Comparison of ENCODE assay signal across 2 cellular contexts in genomic region chr9:88533951-88534455, GRCh38.
TF ChIP-seq lines count a peak whose summit lies in the region.

No MANE protein-coding gene starts in this region.

TF ChIP-seq in IMR-90, 13 proteins besides CTCF, POLR2A, EP300 and RAD21:
- TF ChIP-seq MXI1 (IDR thresholded peaks at IDR 0.05; ENCODE audit: borderline replicate concordance, low read depth, low read length) (no peak), RCOR1 (IDR thresholded peaks at IDR 0.05; ENCODE audit: insufficient replicate concordance, low read length) (no peak), BHLHE40 (IDR thresholded peaks at IDR 0.05; ENCODE audit: low read depth, low read length) (no peak), SMC3 (IDR thresholded peaks at IDR 0.05; ENCODE audit: low read depth, low read length) (no peak), ELK1 (IDR thresholded peaks at IDR 0.05; ENCODE audit: borderline replicate concordance, low read depth, low read length) (no peak), RFX5 (IDR thresholded peaks at IDR 0.05; ENCODE audit: low read depth, low read length) (no peak), CEBPB (IDR thresholded peaks at IDR 0.05; ENCODE audit: low read depth, low read length) (no peak), NFE2L2 (IDR thresholded peaks at IDR 0.05; ENCODE audit: low read depth, low read length) (no peak), FOS (IDR thresholded peaks at IDR 0.05; ENCODE audit: low read depth, low read length) (no peak), MAFK (IDR thresholded peaks at IDR 0.05; ENCODE audit: low read depth, low read length) (no peak), USF2 (IDR thresholded peaks at IDR 0.05; ENCODE audit: low read depth, low read length) (no peak), MAZ (IDR thresholded peaks at IDR 0.05; ENCODE audit: borderline replicate concordance, low read depth, low read length) (no peak), CHD1 (IDR thresholded peaks at IDR 0.05; ENCODE audit: low read depth, low read length) (no peak)

TF ChIP-seq in HepG2, 621 proteins besides CTCF, POLR2A, EP300 and RAD21:
- TF ChIP-seq CC2D1A (CRISPR knock-in tag; IDR thresholded peaks at IDR 0.05) (no peak), MAZ (IDR thresholded peaks at IDR 0.05; ENCODE audit: borderline replicate concordance, low read depth, low read length) (no peak), MAZ (CRISPR knock-in tag; IDR thresholded peaks at IDR 0.05; ENCODE audit: low read depth) (no peak), SNAPC2 (CRISPR knock-in tag; IDR thresholded peaks at IDR 0.05) (no peak), CSRNP1 (CRISPR knock-in tag; IDR thresholded peaks at IDR 0.05) (no peak), IKZF5 (CRISPR knock-in tag; IDR thresholded peaks at IDR 0.05) (no peak), ZNF780A (CRISPR knock-in tag; IDR thresholded peaks at IDR 0.05) (no peak), CAMTA2 (CRISPR knock-in tag; IDR thresholded peaks at IDR 0.05; ENCODE audit: borderline replicate concordance) (no peak), TFE3 (CRISPR knock-in tag; IDR thresholded peaks at IDR 0.05) (no peak), SNAPC5 (CRISPR knock-in tag; IDR thresholded peaks at IDR 0.05; ENCODE audit: borderline replicate concordance) (no peak), ARID2 (CRISPR knock-in tag; IDR thresholded peaks at IDR 0.05; ENCODE audit: borderline replicate concordance) (no peak)
